10 cellular contexts compared by ENCODE assay signal in the genomic region with DNA sequence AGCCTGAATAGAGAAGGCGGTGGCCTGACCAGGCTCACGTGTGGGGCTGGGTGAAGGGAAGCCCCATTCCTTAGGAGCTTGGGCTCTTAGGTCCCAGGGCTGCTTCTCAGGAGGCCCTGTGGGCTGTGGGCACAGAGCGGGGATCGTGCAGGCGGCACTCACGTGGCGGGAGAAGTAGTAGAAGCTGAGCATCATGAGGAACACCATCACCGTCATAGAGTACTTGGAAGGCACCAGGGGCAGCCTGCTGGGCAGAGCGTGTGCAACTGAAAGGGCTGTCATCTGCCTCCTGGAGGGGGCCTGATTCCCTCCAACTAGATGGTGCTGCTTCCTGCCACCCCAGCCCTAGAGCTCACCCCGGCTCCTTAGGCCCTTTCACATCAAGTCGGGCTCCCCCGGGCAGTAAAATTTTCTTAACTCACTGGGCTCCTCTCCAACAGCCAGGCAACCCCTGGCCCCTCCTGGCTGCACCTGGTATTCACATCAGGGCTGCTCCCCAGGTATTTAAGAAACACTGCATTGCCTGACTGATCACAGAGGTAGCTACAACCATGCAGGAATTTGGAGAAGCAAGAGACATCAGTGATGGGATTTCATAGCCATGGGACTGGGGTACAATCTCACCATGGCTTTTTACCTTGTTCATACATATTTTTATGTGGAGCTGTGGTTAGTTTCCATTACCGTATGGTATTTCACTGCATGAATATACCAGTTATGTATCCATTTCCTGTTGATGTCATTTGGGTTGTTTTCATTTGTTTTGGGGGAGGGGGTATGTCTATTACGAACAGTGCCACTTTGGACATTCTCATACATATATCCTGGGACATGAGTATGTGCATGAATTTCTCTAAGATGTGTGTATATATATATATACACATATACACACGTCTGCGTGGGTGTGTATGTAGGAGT. TPM values are rescaled to one million over a fixed set of nuclear protein-coding genes. Genes with fewer than 3 reads are reported as not detected.
DNase-seq lines count a peak whose midpoint lies in the region; ATAC-seq and TF ChIP-seq lines count a peak whose summit lies in the region.
"Had no signal": no experiment of that assay in that cellular context is flagged by ENCODE, and none has a peak within 500 bp of the region (broad histone marks: within the 10 kb centered on the region; RNA-seq: fewer than 3 reads in every experiment).

No MANE protein-coding gene starts in this region.

- no peaks in the 10 kb centered on the region for H4K20me1 ChIP-seq in OCI-LY1 (ENCODE audit: insufficient read depth, low read length)

- no peaks in the 10 kb centered on the region for H3K27me3 ChIP-seq in OCI-LY1 (ENCODE audit: insufficient read depth, low read length)

- peaks cover 60% of the 10 kb centered on the region for H3K36me3 ChIP-seq in OCI-LY1 (ENCODE audit: insufficient read depth, low read length)

- peak; percentile 30 for TF ChIP-seq CTCF in OCI-LY1 (IDR thresholded peaks at IDR 0.05; ENCODE audit: low read length)

- DNase-seq in ELR (ENCODE audit: low read depth) (peak; percentile 51), sciatic nerve (ENCODE audit: low spot score) (peak; percentile 52), globus pallidus (ENCODE audit: low spot score) (no peak), caudate nucleus (lab: John Stamatoyannopoulos, UW) (no peak)
- DNase-seq: activated naive CD4-positive, alpha-beta T cell; left ventricle myocardium inferior; NCI-H226 had no signal

- H3K9me3 ChIP-seq in OCI-LY1 (ENCODE audit: low read length), result no peaks in the 10 kb centered on the region
- H3K9me3 ChIP-seq: left ventricle myocardium inferior had no signal

- H3K27ac ChIP-seq in OCI-LY1 (ENCODE audit: low read depth, low read length, poor library complexity, severe bottlenecking) (peak overlapping the region; percentile 72), cingulate gyrus (ENCODE audit: low read depth, low read length) (peak overlapping the region; percentile 8), caudate nucleus (ENCODE audit: low read depth, low read length) (no peak overlapping the region)
- H3K27ac ChIP-seq: left ventricle myocardium inferior had no signal

- H3K9me2 ChIP-seq in OCI-LY1 (ENCODE audit: low read depth, low read length), result no peaks in the 10 kb centered on the region

- no peaks in the 10 kb centered on the region for H3K79me2 ChIP-seq in OCI-LY1 (ENCODE audit: insufficient read depth, low read length)

- H3K4me3 ChIP-seq in OCI-LY1 (ENCODE audit: low read depth, low read length, poor library complexity, severe bottlenecking), result no peak overlapping the region
- H3K4me3 ChIP-seq: left ventricle myocardium inferior had no signal

- peaks cover 30% of the 10 kb centered on the region for H3K4me1 ChIP-seq in OCI-LY1 (ENCODE audit: insufficient read depth, low read length, severe bottlenecking)

- H3F3A ChIP-seq in OCI-LY1 (ENCODE audit: insufficient read depth, low read length), result no peaks in the 10 kb centered on the region; the same call in none of the 2 replicates

- no peak overlapping the region for H2AFZ ChIP-seq in OCI-LY1 (ENCODE audit: low read length)

- no peak for ATAC-seq in sciatic nerve
- ATAC-seq in HG03045 (IDR thresholded peaks at IDR 0.05; ENCODE audit: unreplicated experiment), result no peak

- no peak overlapping the region for H3K9ac ChIP-seq in OCI-LY1 (ENCODE audit: low read length)

- 0 out of 2 replicates have a peak overlapping the region, but pooled peaks have one; percentile 6 for H3K4me2 ChIP-seq in OCI-LY1 (ENCODE audit: low read length)

- intact Hi-C loops in sciatic nerve (cut with DNase I), result loop anchor here (5.0 kb wide), 1 partner anchor 419 kb away; no protein-coding TSS in a partner anchor

RNA-seq across cellular contexts. Expression of gene CENPO, which starts 32.9 kb away (rescaled TPM):
- 3.7 TPM for total RNA-seq in sciatic nerve

RNA-seq across cellular contexts. Expression of gene PTRHD1, which starts 33.0 kb away (rescaled TPM):
- total RNA-seq in sciatic nerve, result 14.7 TPM

Comparison
In these comparisons a context has a peak if more than half of its experiments do, and no peak if none do; other contexts are left out.
1. DNase-seq: peak in ELR (single experiment) and sciatic nerve (single experiment); none in globus pallidus (single experiment) and caudate nucleus (0 of 61).